ENCODE assay signal across 8 cellular contexts in genomic region chr9:93134018-93134739, GRCh38. TPM values are rescaled to one million over a fixed set of nuclear protein-coding genes. Genes with fewer than 3 reads are reported as not detected.
DNase-seq lines count a peak whose midpoint lies in the region; ATAC-seq and TF ChIP-seq lines count a peak whose summit lies in the region.

Gene NINJ1, minus strand, starts transcription at chr9:93134251. Its CDS starts 34 bp downstream, at chr9:93134217.

- H3K9ac ChIP-seq in OCI-LY3 (ENCODE audit: low read length) (peak within 1 kb of the TSS; percentile 76), neural cell (ENCODE audit: low read length) (peak within 1 kb of the TSS; percentile 67)

- ATAC-seq in GM18868 (IDR thresholded peaks at IDR 0.05; ENCODE audit: unreplicated experiment): peak; percentile 79
- ATAC-seq in HG03103 (IDR thresholded peaks at IDR 0.05; ENCODE audit: low read depth, unreplicated experiment): peak; percentile 56

- intact Hi-C loops in activated T-helper 1 cell treated with anti-CD3 and anti-CD28 coated beads, Interleukin-12 subunit alpha, Interleukin-12 subunit beta, Interleukin-2, Interleukin-4 antibody, amounts not matched to agents 30 ng/mL and 10 ng/mL and 1 ng/mL, durations not matched to agents 14 hours and 24 hours and 36 hours (cut with micrococcal nuclease): loop anchor here (1.0 to 10.0 kb wide), 8 partner anchors 15 to 369 kb away; partner anchors contain the start of genes BICD2, FAM120AOS and WNK2
- intact Hi-C loops in stomach (cut with DNase I; ENCODE audit: low total_unique reads): no loop called here

- no peaks in the 10 kb centered on the region for H3K9me2 ChIP-seq in neural cell (ENCODE audit: insufficient read depth, low read length)

- H3K27me3 ChIP-seq in BE2C: no peaks in the 10 kb centered on the region
- H3K27me3 ChIP-seq in OCI-LY3 (ENCODE audit: low read depth, low read length): peaks cover 5% of the 10 kb centered on the region; the same call in 1 of the 2 replicates
- H3K27me3 ChIP-seq in neural cell (ENCODE audit: insufficient read depth, low read depth, low read length): no peaks in the 10 kb centered on the region
- H3K27me3 ChIP-seq in stomach: no peaks in the 10 kb centered on the region

- H3K4me1 ChIP-seq in BE2C (peaks cover 6% of the 10 kb centered on the region; the same call in 1 of the 2 replicates), OCI-LY3 (ENCODE audit: low read length) (peaks cover 25% of the 10 kb centered on the region), stomach (peaks cover 53 to 73% (median 67%) of the 10 kb centered on the region in 4 donors)

- TF ChIP-seq EP300 in neural cell (conservative IDR thresholded peaks at IDR 0.05; ENCODE audit: poor library complexity, severe bottlenecking) (no peak), stomach (IDR thresholded peaks at IDR 0.05) (no peak)

- 0 to 1% (median 1%) methylated on average over 6 to 78 of the region's 78 CpGs for WGBS in stomach, 5 donors

- H3K4me3 Mint-ChIP-seq in activated T-helper 1 cell treated with anti-CD3 and anti-CD28 coated beads, Interleukin-12 subunit alpha, Interleukin-12 subunit beta, Interleukin-2, Interleukin-4 antibody, amounts not matched to agents 30 ng/mL and 10 ng/mL and 1 ng/mL, durations not matched to agents 14 hours and 24 hours and 36 hours: peak within 1 kb of the TSS; percentile 94

- H3K36me3 ChIP-seq in BE2C: no peaks in the 10 kb centered on the region
- H3K36me3 ChIP-seq in OCI-LY3 (replicated peaks; ENCODE audit: low read depth, low read length): no peaks in the 10 kb centered on the region
- H3K36me3 ChIP-seq in neural cell (ENCODE audit: insufficient read depth, low read length): no peaks in the 10 kb centered on the region
- no peaks in the 10 kb centered on the region for H3K36me3 ChIP-seq in stomach

- no peak for TF ChIP-seq RAD21 in neural cell (conservative IDR thresholded peaks at IDR 0.05)

- TF ChIP-seq CTCF in BE2C (IDR thresholded peaks at IDR 0.05; ENCODE audit: low read depth, low read length) (no peak), OCI-LY3 (IDR thresholded peaks at IDR 0.05; ENCODE audit: low read depth, low read length) (no peak), fibroblast of mammary gland (conservative IDR thresholded peaks at IDR 0.05; ENCODE audit: control insufficient read depth, insufficient read depth, low read depth, low read length) (no peak), neural cell (IDR thresholded peaks at IDR 0.05; ENCODE audit: poor library complexity, severe bottlenecking) (no peak), stomach (IDR thresholded peaks at IDR 0.05) (no peak)

- peaks cover 57% of the 10 kb centered on the region for H3K4me1 Mint-ChIP-seq in activated T-helper 1 cell treated with anti-CD3 and anti-CD28 coated beads, Interleukin-12 subunit alpha, Interleukin-12 subunit beta, Interleukin-2, Interleukin-4 antibody, amounts not matched to agents 30 ng/mL and 10 ng/mL and 1 ng/mL, durations not matched to agents 14 hours and 24 hours and 36 hours (ENCODE audit: low read depth)

- H3K36me3 Mint-ChIP-seq in activated T-helper 1 cell treated with anti-CD3 and anti-CD28 coated beads, Interleukin-12 subunit alpha, Interleukin-12 subunit beta, Interleukin-2, Interleukin-4 antibody, amounts not matched to agents 30 ng/mL and 10 ng/mL and 1 ng/mL, durations not matched to agents 14 hours and 24 hours and 36 hours (ENCODE audit: low read depth): peaks cover 19% of the 10 kb centered on the region

- H3K4me3 ChIP-seq in BE2C (ENCODE audit: low read depth, low read length) (peak within 1 kb of the TSS; percentile 84), OCI-LY3 (ENCODE audit: low read length) (peak within 1 kb of the TSS; percentile 89), fibroblast of mammary gland (ENCODE audit: control insufficient read depth, low read depth, low read length) (peak within 1 kb of the TSS; percentile 57), neural cell (ENCODE audit: low read length) (peak within 1 kb of the TSS; percentile 85), stomach (peak within 1 kb of the TSS; percentile 67 to 88 (median 82))

- H3K27ac Mint-ChIP-seq in activated T-helper 1 cell treated with anti-CD3 and anti-CD28 coated beads, Interleukin-12 subunit alpha, Interleukin-12 subunit beta, Interleukin-2, Interleukin-4 antibody, amounts not matched to agents 30 ng/mL and 10 ng/mL and 1 ng/mL, durations not matched to agents 14 hours and 24 hours and 36 hours: peak within 1 kb of the TSS; percentile 96

- H3K27ac ChIP-seq in OCI-LY3 (ENCODE audit: low read length) (peak within 1 kb of the TSS; percentile 50), neural cell (ENCODE audit: low read length) (no peak within 1 kb of the TSS), stomach (peak within 1 kb of the TSS; percentile 96 to 99 (median 96))

- H3K4me2 ChIP-seq in OCI-LY3 (ENCODE audit: low read length) (peak within 1 kb of the TSS; percentile 99), neural cell (ENCODE audit: low read length) (peak within 1 kb of the TSS; percentile 62)

- no peaks in the 10 kb centered on the region for H3K9me3 ChIP-seq in BE2C
- H3K9me3 ChIP-seq in OCI-LY3 (ENCODE audit: insufficient read depth, low read length): no peaks in the 10 kb centered on the region
- no peaks in the 10 kb centered on the region for H3K9me3 ChIP-seq in neural cell (ENCODE audit: low read length)
- no peaks in the 10 kb centered on the region for H3K9me3 ChIP-seq in stomach

- no peak for TF ChIP-seq POLR2A in stomach (IDR thresholded peaks at IDR 0.05)

- H3F3A ChIP-seq in neural cell (ENCODE audit: insufficient read depth, low read length, poor library complexity, severe bottlenecking): no peaks in the 10 kb centered on the region

- H3K79me2 ChIP-seq in OCI-LY3 (ENCODE audit: low read length): peaks cover 14% of the 10 kb centered on the region
- no peaks in the 10 kb centered on the region for H3K79me2 ChIP-seq in neural cell (replicated peaks; ENCODE audit: insufficient read depth, low read length)

- H3K9me3 Mint-ChIP-seq in activated T-helper 1 cell treated with anti-CD3 and anti-CD28 coated beads, Interleukin-12 subunit alpha, Interleukin-12 subunit beta, Interleukin-2, Interleukin-4 antibody, amounts not matched to agents 30 ng/mL and 10 ng/mL and 1 ng/mL, durations not matched to agents 14 hours and 24 hours and 36 hours: peaks cover 4% of the 10 kb centered on the region

- peaks cover 7% of the 10 kb centered on the region; the same call in 1 of the 2 replicates for H4K20me1 ChIP-seq in OCI-LY3 (ENCODE audit: insufficient read depth, low read length)
- H4K20me1 ChIP-seq in neural cell (ENCODE audit: insufficient read depth): no peaks in the 10 kb centered on the region

- DNase-seq in BE2C (peak; percentile 76), fibroblast of mammary gland (ENCODE audit: low read depth) (peak; percentile 58), stomach (peak; percentile 79)
- peak; percentile 89 for DNase-seq in activated T-helper 1 cell treated with anti-CD3 and anti-CD28 coated beads, Interleukin-12 subunit alpha, Interleukin-12 subunit beta, Interleukin-2, Interleukin-4 antibody, amounts not matched to agents 30 ng/mL and 10 ng/mL and 1 ng/mL, durations not matched to agents 14 hours and 24 hours and 36 hours (ENCODE audit: low spot score)

- peaks cover 2% of the 10 kb centered on the region for H3K27me3 Mint-ChIP-seq in activated T-helper 1 cell treated with anti-CD3 and anti-CD28 coated beads, Interleukin-12 subunit alpha, Interleukin-12 subunit beta, Interleukin-2, Interleukin-4 antibody, amounts not matched to agents 30 ng/mL and 10 ng/mL and 1 ng/mL, durations not matched to agents 14 hours and 24 hours and 36 hours (ENCODE audit: insufficient read depth)

- H2AFZ ChIP-seq in OCI-LY3 (ENCODE audit: low read depth, low read length) (peak within 1 kb of the TSS; percentile 95), neural cell (ENCODE audit: low read depth, low read length) (peak within 1 kb of the TSS; percentile 65)

TF ChIP-seq in neural cell, 6 proteins besides CTCF, POLR2A, EP300 and RAD21:
- TF ChIP-seq REST (IDR thresholded peaks at IDR 0.05; ENCODE audit: borderline replicate concordance) (peak; percentile 23), POLR2AphosphoS5 (IDR thresholded peaks at IDR 0.05) (no peak)

RNA-seq across cellular contexts. Expression of gene NINJ1, which starts in this region (rescaled TPM):
- polyA plus RNA-seq in BE2C (2012; ENCODE audit: insufficient read depth, insufficient read length, low read depth): 104 TPM
- 94.2 and 95.3 TPM in 2 replicates for total RNA-seq in activated T-helper 1 cell treated with anti-CD3 and anti-CD28 coated beads, Interleukin-12 subunit alpha, Interleukin-12 subunit beta, Interleukin-2, Interleukin-4 antibody, amounts not matched to agents 30 ng/mL and 10 ng/mL and 1 ng/mL, durations not matched to agents 14 hours and 24 hours and 36 hours
- 2.7 and 7.6 TPM in 2 replicates for polyA plus RNA-seq in neural cell
- 2.0 and 2.4 TPM in 2 replicates for polyA minus RNA-seq in neural cell
- 100 to 1,000 TPM in 2 of 5 donors, 10 to 100 TPM in 2, 1 to 10 TPM in 1; 9.3 to 153 (median 30.0) TPM for total RNA-seq in stomach
- 10 to 100 TPM; 34.2 to 63.3 (median 35.0) TPM for polyA plus RNA-seq in stomach
